In genomic region chr11:85316967-85317366, GRCh38 we compare ENCODE assay signal across 9 cellular contexts.
A peak's percentile ranks its signal among the peaks of the same experiment; 100 is the strongest.
DNase-seq lines count a peak whose midpoint lies in the region; ATAC-seq, FAIRE-seq and TF ChIP-seq lines count a peak whose summit lies in the region.
"Had no signal": no experiment of that assay in that cellular context is flagged by ENCODE, and none has a peak within 500 bp of the region (broad histone marks: within the 10 kb centered on the region; RNA-seq: fewer than 3 reads in every experiment).

No MANE protein-coding gene starts in this region.

- H3K36me3 ChIP-seq in spleen: no peaks in the 10 kb centered on the region
- H3K36me3 ChIP-seq: WERI-Rb-1 had no signal

- H3K4me3 ChIP-seq in spleen: no peak overlapping the region

- peaks cover 9% of the 10 kb centered on the region for H3K27me3 Mint-ChIP-seq in chondrocyte (ENCODE audit: low read depth)
- no peaks in the 10 kb centered on the region for H3K27me3 Mint-ChIP-seq in activated CD8-positive, alpha-beta T cell treated with anti-CD3 and anti-CD28 coated beads for 36 hours

- no peak overlapping the region for H3K4me3 Mint-ChIP-seq in chondrocyte (ENCODE audit: unreplicated experiment)
- H3K4me3 Mint-ChIP-seq in activated CD8-positive, alpha-beta T cell treated with anti-CD3 and anti-CD28 coated beads for 36 hours: no peak overlapping the region

- TF ChIP-seq POLR2A in spleen (IDR thresholded peaks at IDR 0.05): no peak

- H3K27me3 ChIP-seq in spleen (replicated peaks in 1 of 7): no peaks in the 10 kb centered on the region

- TF ChIP-seq CTCF in spleen (IDR thresholded peaks at IDR 0.05 in 8 of 11, conservative IDR thresholded peaks at IDR 0.05 in 3 of 11): no peak
- TF ChIP-seq CTCF in chondrocyte (IDR thresholded peaks at IDR 0.05): no peak
- no peak for TF ChIP-seq CTCF in activated CD8-positive, alpha-beta T cell treated with anti-CD3 and anti-CD28 coated beads for 36 hours (IDR thresholded peaks at IDR 0.05)

- no peaks in the 10 kb centered on the region for H3K4me1 Mint-ChIP-seq in chondrocyte (ENCODE audit: low read depth)
- no peaks in the 10 kb centered on the region for H3K4me1 Mint-ChIP-seq in activated CD8-positive, alpha-beta T cell treated with anti-CD3 and anti-CD28 coated beads for 36 hours (ENCODE audit: low read depth)

- H3K27ac ChIP-seq in spleen: peak overlapping the region in 5 of 8 donors; percentile 23 to 37 (median 26)
- H3K27ac ChIP-seq: WERI-Rb-1 had no signal

- H3K9me3 ChIP-seq in spleen: peaks cover 0 to 6% (median under 1%) of the 10 kb centered on the region in 8 donors

- WGBS in spleen, 5 donors: 51 to 55% (median 53%) methylated on average over 5 of the region's 5 CpGs

- FAIRE-seq in GM19239 (lab: Jason Lieb, UNC): peak; percentile 95

- H3K9me3 Mint-ChIP-seq in chondrocyte (ENCODE audit: low read depth): no peaks in the 10 kb centered on the region
- peaks cover 6% of the 10 kb centered on the region for H3K9me3 Mint-ChIP-seq in activated CD8-positive, alpha-beta T cell treated with anti-CD3 and anti-CD28 coated beads for 36 hours

- CTCF ChIA-PET in activated CD8-positive, alpha-beta T cell treated with anti-CD3 and anti-CD28 coated beads for 36 hours (lab: Charles Lee): no interaction called here

- H3K36me3 Mint-ChIP-seq in chondrocyte (ENCODE audit: low read depth): no peaks in the 10 kb centered on the region
- H3K36me3 Mint-ChIP-seq in activated CD8-positive, alpha-beta T cell treated with anti-CD3 and anti-CD28 coated beads for 36 hours (ENCODE audit: low read depth): no peaks in the 10 kb centered on the region

- peak; percentile 95 for ATAC-seq in HG02981 (IDR thresholded peaks at IDR 0.05; ENCODE audit: unreplicated experiment)
- no peak for ATAC-seq in activated CD8-positive, alpha-beta T cell treated with anti-CD3 and anti-CD28 coated beads for 36 hours

- H3K27ac Mint-ChIP-seq in chondrocyte (ENCODE audit: unreplicated experiment): no peak overlapping the region
- no peak overlapping the region for H3K27ac Mint-ChIP-seq in activated CD8-positive, alpha-beta T cell treated with anti-CD3 and anti-CD28 coated beads for 36 hours

- POLR2A ChIA-PET in activated CD8-positive, alpha-beta T cell treated with anti-CD3 and anti-CD28 coated beads for 36 hours (lab: Charles Lee): no interaction called here

- DNase-seq in GM19239 (ENCODE audit: insufficient read length, low spot score): peak; percentile 5
- DNase-seq in NCI-H2029 (lab: John Stamatoyannopoulos, UW): peak; percentile 66
- no peak for DNase-seq in spleen
- DNase-seq in mucosa of gallbladder (ENCODE audit: low spot score): no peak
- DNase-seq in chondrocyte (ENCODE audit: low spot score): no peak
- no peak for DNase-seq in activated CD8-positive, alpha-beta T cell treated with anti-CD3 and anti-CD28 coated beads for 36 hours
- DNase-seq: cortex of kidney, WERI-Rb-1 had no signal

- H3K4me1 ChIP-seq in spleen: peaks cover 0 to 15% (median 3%) of the 10 kb centered on the region in 6 donors

- intact Hi-C loops in spleen (cut with DNase I; ENCODE audit: low total_unique reads): no loop called here
- intact Hi-C loops in activated CD8-positive, alpha-beta T cell treated with anti-CD3 and anti-CD28 coated beads for 36 hours (cut with micrococcal nuclease): no loop called here

Comparison
In these comparisons a context has a peak if more than half of its experiments do, and no peak if none do; other contexts are left out.
1. DNase-seq: peak in GM19239 (single experiment) and NCI-H2029 (single experiment); none in spleen (single experiment), mucosa of gallbladder (single experiment), chondrocyte (single experiment) and activated CD8-positive, alpha-beta T cell treated with anti-CD3 and anti-CD28 coated beads for 36 hours (single experiment).